Comparison of ENCODE assay signal across 21 cellular contexts in genomic region chr19:30848626-30849322, GRCh38.
DNase-seq lines count a peak whose midpoint lies in the region; ATAC-seq and TF ChIP-seq lines count a peak whose summit lies in the region.
"Had no signal": no experiment of that assay in that cellular context is flagged by ENCODE, and none has a peak within 500 bp of the region (broad histone marks: within the 10 kb centered on the region; RNA-seq: fewer than 3 reads in every experiment).

No MANE protein-coding gene starts in this region.

- H3K4me3 Mint-ChIP-seq in nephron progenitor cell (peak overlapping the region; percentile 58), type B pancreatic cell (no peak overlapping the region)
- H3K4me3 Mint-ChIP-seq in CD4-positive, alpha-beta T cell: no peak overlapping the region
- H3K4me3 Mint-ChIP-seq: CD4-positive, alpha-beta memory T cell; T-cell had no signal

- peaks cover 4% of the 10 kb centered on the region for H3K27me3 Mint-ChIP-seq in nephron progenitor cell (ENCODE audit: low read depth, poor library complexity)
- peaks cover 14% of the 10 kb centered on the region for H3K27me3 Mint-ChIP-seq in type B pancreatic cell
- no peaks in the 10 kb centered on the region for H3K27me3 Mint-ChIP-seq in CD4-positive, alpha-beta T cell

- H3K36me3 ChIP-seq in HEK293 (ENCODE audit: control insufficient read depth in 2 of 2, insufficient read depth in 1 of 2, low read length in 2 of 2): no peaks in the 10 kb centered on the region
- H3K36me3 ChIP-seq: BLaER1 had no signal

- peak overlapping the region; percentile 92 for H3K27ac Mint-ChIP-seq in nephron progenitor cell
- H3K27ac Mint-ChIP-seq in type B pancreatic cell: peak overlapping the region; percentile 4
- no peak overlapping the region for H3K27ac Mint-ChIP-seq in CD4-positive, alpha-beta T cell
- H3K27ac Mint-ChIP-seq: T-cell had no signal

- H3K4me1 ChIP-seq in HEK293 (ENCODE audit: control insufficient read depth, insufficient read depth, low read length): 0 out of 2 replicates have a peak, but pooled peaks cover 2% of the 10 kb centered on the region
- H3K4me1 ChIP-seq: BLaER1, Caco-2 had no signal

- no peak overlapping the region for H3K27ac ChIP-seq in HEK293 (ENCODE audit: extremely low read depth, low read depth, low read length)
- no peak overlapping the region for H3K27ac ChIP-seq in CD4-positive, alpha-beta T cell (ENCODE audit: low read depth, low read length)
- H3K27ac ChIP-seq: BLaER1, RWPE1 had no signal

- ATAC-seq in CD4-positive, alpha-beta T cell (ENCODE audit: poor library complexity): no peak
- ATAC-seq: SK-N-SH treated with all-trans-retinoic acid at 6 μM for 48 hours, T-cell had no signal

- H3K27me3 ChIP-seq in CD4-positive, alpha-beta T cell (ENCODE audit: control insufficient read depth, insufficient read depth, low read length): no peaks in the 10 kb centered on the region
- H3K27me3 ChIP-seq: BLaER1 had no signal

- POLR2A ChIA-PET in HEK293 (lab: Yijun Ruan, JAX): no interaction called here
- POLR2A ChIA-PET in CD4-positive, alpha-beta T cell (lab: Charles Lee): no interaction called here

- no peak for TF ChIP-seq CTCF in HEK293 (tag by site-specific recombination; IDR thresholded peaks at IDR 0.05)
- TF ChIP-seq CTCF in nephron progenitor cell (IDR thresholded peaks at IDR 0.05): no peak
- TF ChIP-seq CTCF in type B pancreatic cell (conservative IDR thresholded peaks at IDR 0.05): no peak
- TF ChIP-seq CTCF in CD4-positive, alpha-beta T cell (IDR thresholded peaks at IDR 0.05): no peak

- CTCF ChIA-PET in HEK293 (lab: Yijun Ruan, JAX): interaction anchor here (1.8 kb wide), 1 partner anchor 11 kb away, joined by 6 read pairs; no protein-coding TSS in a partner anchor
- CTCF ChIA-PET in CD4-positive, alpha-beta T cell (lab: Charles Lee): no interaction called here

- no peaks in the 10 kb centered on the region for H3K9me3 ChIP-seq in HEK293 (ENCODE audit: control insufficient read depth, insufficient read depth, low read depth, low read length)
- H3K9me3 ChIP-seq in CD4-positive, alpha-beta T cell (ENCODE audit: control insufficient read depth, low read length): no peaks in the 10 kb centered on the region
- H3K9me3 ChIP-seq: BLaER1, Caco-2 had no signal

- DNase-seq in DMS79 treated with DMSO at 0.1 percent for 48 hours (lab: John Stamatoyannopoulos, UW) (peak; percentile 78), nephron progenitor cell (peak; percentile 27), type B pancreatic cell (ENCODE audit: extremely low spot score, unreplicated experiment) (no peak), SK-N-DZ (ENCODE audit: low spot score) (no peak)
- no peak for DNase-seq in CD4-positive, alpha-beta T cell
- no peak for DNase-seq in activated CD4-positive, CD25-positive, alpha-beta regulatory T cell treated with anti-CD3 and anti-CD28 coated beads, Interleukin-2, amount 50 U/mL, for 72 hours
- DNase-seq: Caco-2; CD4-positive, alpha-beta memory T cell; GF-D8; H7; Kasumi-1; NCI-H1694 treated with DMSO at 0.1 percent for 48 hours; NCI-H2081 treated with DMSO at 0.1 percent for 48 hours; NCI-H446 treated with DMSO at 0.1 percent for 48 hours; NK-92 treated with Interleukin-12 subunit alpha and Interleukin-12 subunit beta, amount 100 ng/mL, for 24 hours; SHP77 treated with DMSO at 0.1 percent for 48 hours; T-cell had no signal

- H3K36me3 Mint-ChIP-seq in nephron progenitor cell (ENCODE audit: low read depth) (no peaks in the 10 kb centered on the region), type B pancreatic cell (no peaks in the 10 kb centered on the region)
- H3K36me3 Mint-ChIP-seq in CD4-positive, alpha-beta T cell (ENCODE audit: low read depth): no peaks in the 10 kb centered on the region
- H3K36me3 Mint-ChIP-seq: CD4-positive, alpha-beta memory T cell; T-cell had no signal

- H3K4me3 ChIP-seq in HEK293 (ENCODE audit: low read depth, low read length): no peak overlapping the region
- H3K4me3 ChIP-seq: BLaER1 had no signal

- peaks cover 14% of the 10 kb centered on the region for H3K9me3 Mint-ChIP-seq in nephron progenitor cell
- no peaks in the 10 kb centered on the region for H3K9me3 Mint-ChIP-seq in type B pancreatic cell
- no peaks in the 10 kb centered on the region for H3K9me3 Mint-ChIP-seq in CD4-positive, alpha-beta T cell
- H3K9me3 Mint-ChIP-seq: T-cell had no signal

- H3K4me1 Mint-ChIP-seq in nephron progenitor cell (peaks cover 69% of the 10 kb centered on the region), type B pancreatic cell (ENCODE audit: unreplicated experiment) (peaks cover 8% of the 10 kb centered on the region)
- H3K4me1 Mint-ChIP-seq in CD4-positive, alpha-beta T cell (ENCODE audit: low read depth): no peaks in the 10 kb centered on the region
- H3K4me1 Mint-ChIP-seq: CD4-positive, alpha-beta memory T cell; T-cell had no signal

- intact Hi-C loops in CD4-positive, alpha-beta T cell (cut with DNase I, micrococcal nuclease): no loop called here

TF ChIP-seq in HEK293, 187 proteins besides CTCF, POLR2A, EP300 and RAD21:
- TF ChIP-seq ZNF239 (tag by site-specific recombination; IDR thresholded peaks at IDR 0.05): no peak
- peak; percentile 56; the same call in 1 of the 2 replicates for TF ChIP-seq SCRT2 (tag by site-specific recombination; IDR thresholded peaks at IDR 0.05)

Comparison
In these comparisons a context has a peak if more than half of its experiments do, and no peak if none do; other contexts are left out.
1. DNase-seq: peak in DMS79 treated with DMSO at 0.1 percent for 48 hours (single experiment) and nephron progenitor cell (single experiment); none in type B pancreatic cell (single experiment), CD4-positive, alpha-beta T cell (0 of 10), SK-N-DZ (single experiment) and activated CD4-positive, CD25-positive, alpha-beta regulatory T cell treated with anti-CD3 and anti-CD28 coated beads, Interleukin-2, amount 50 U/mL, for 72 hours (single experiment).